In genomic region chr6:127404133-127404532, GRCh38 we compare ENCODE assay signal across 11 cellular contexts. TPM values are rescaled to one million over a fixed set of nuclear protein-coding genes. Genes with fewer than 3 reads are reported as not detected.
A peak's percentile ranks its signal among the peaks of the same experiment; 100 is the strongest.
DNase-seq lines count a peak whose midpoint lies in the region; ATAC-seq and TF ChIP-seq lines count a peak whose summit lies in the region.
"Had no signal": no experiment of that assay in that cellular context is flagged by ENCODE, and none has a peak within 500 bp of the region (broad histone marks: within the 10 kb centered on the region; RNA-seq: fewer than 3 reads in every experiment).

No MANE protein-coding gene starts in this region.

- H3K4me1 Mint-ChIP-seq in activated CD4-positive, alpha-beta T cell treated with anti-CD3 and anti-CD28 coated beads for 36 hours, result peaks cover 19% of the 10 kb centered on the region
- peaks cover 5% of the 10 kb centered on the region for H3K4me1 Mint-ChIP-seq in nephron progenitor cell
- H3K4me1 Mint-ChIP-seq in endothelial cell (ENCODE audit: unreplicated experiment), result peaks cover 21% of the 10 kb centered on the region

- peak; percentile 52 for ATAC-seq in activated CD4-positive, alpha-beta T cell treated with anti-CD3 and anti-CD28 coated beads for 36 hours
- peak; percentile 83 for ATAC-seq in GM21723 (IDR thresholded peaks at IDR 0.05; ENCODE audit: unreplicated experiment)
- ATAC-seq in HG03354 (IDR thresholded peaks at IDR 0.05; ENCODE audit: poor library complexity, severe bottlenecking, unreplicated experiment), result peak; percentile 85

- CTCF ChIA-PET in activated CD4-positive, alpha-beta T cell treated with anti-CD3 and anti-CD28 coated beads for 36 hours (lab: Charles Lee), result interaction anchor here (1.5 kb wide), 1 partner anchor 11 kb away, joined by 4 read pairs; no protein-coding TSS in a partner anchor

- DNase-seq in activated CD4-positive, alpha-beta T cell treated with anti-CD3 and anti-CD28 coated beads for 36 hours, result no peak
- no peak for DNase-seq in activated CD4-positive, alpha-beta T cell treated with anti-CD3 and anti-CD28 coated beads for 4 hours
- DNase-seq in nephron progenitor cell (no peak), NCI-H1092 treated with DMSO at 0.1 percent for 48 hours (lab: John Stamatoyannopoulos, UW) (no peak), NCI-H2227 (lab: John Stamatoyannopoulos, UW; ENCODE audit: unreplicated experiment) (no peak), endothelial cell (ENCODE audit: low spot score) (no peak)
- DNase-seq: amniotic stem cell, KG1, NCI-H524 had no signal

- no peaks in the 10 kb centered on the region for H3K36me3 Mint-ChIP-seq in activated CD4-positive, alpha-beta T cell treated with anti-CD3 and anti-CD28 coated beads for 36 hours (ENCODE audit: low read depth)
- peaks cover 12% of the 10 kb centered on the region for H3K36me3 Mint-ChIP-seq in nephron progenitor cell (ENCODE audit: low read depth)
- H3K36me3 Mint-ChIP-seq in endothelial cell (ENCODE audit: low read depth, unreplicated experiment), result peaks cover 6% of the 10 kb centered on the region

- intact Hi-C loops in activated CD4-positive, alpha-beta T cell treated with anti-CD3 and anti-CD28 coated beads for 36 hours (cut with DNase I, micrococcal nuclease), result no loop called here

- H3K27ac Mint-ChIP-seq in activated CD4-positive, alpha-beta T cell treated with anti-CD3 and anti-CD28 coated beads for 36 hours, result peak overlapping the region; percentile 81
- H3K27ac Mint-ChIP-seq in nephron progenitor cell, result peak overlapping the region; percentile 8
- no peak overlapping the region for H3K27ac Mint-ChIP-seq in endothelial cell (ENCODE audit: unreplicated experiment)

- no peak for TF ChIP-seq CTCF in nephron progenitor cell (IDR thresholded peaks at IDR 0.05)
- no peak for TF ChIP-seq CTCF in endothelial cell (IDR thresholded peaks at IDR 0.05; ENCODE audit: unreplicated experiment)

- H3K9me3 Mint-ChIP-seq in activated CD4-positive, alpha-beta T cell treated with anti-CD3 and anti-CD28 coated beads for 36 hours (ENCODE audit: low read depth), result peaks cover 8% of the 10 kb centered on the region
- peaks cover 18% of the 10 kb centered on the region for H3K9me3 Mint-ChIP-seq in nephron progenitor cell
- no peaks in the 10 kb centered on the region for H3K9me3 Mint-ChIP-seq in endothelial cell (ENCODE audit: unreplicated experiment)

- POLR2A ChIA-PET in activated CD4-positive, alpha-beta T cell treated with anti-CD3 and anti-CD28 coated beads for 36 hours (lab: Charles Lee), result no interaction called here

- H3K27me3 Mint-ChIP-seq in activated CD4-positive, alpha-beta T cell treated with anti-CD3 and anti-CD28 coated beads for 36 hours, result no peaks in the 10 kb centered on the region
- H3K27me3 Mint-ChIP-seq in nephron progenitor cell (ENCODE audit: low read depth, poor library complexity), result no peaks in the 10 kb centered on the region
- no peaks in the 10 kb centered on the region for H3K27me3 Mint-ChIP-seq in endothelial cell (ENCODE audit: unreplicated experiment)

- no peak overlapping the region for H3K4me3 Mint-ChIP-seq in activated CD4-positive, alpha-beta T cell treated with anti-CD3 and anti-CD28 coated beads for 36 hours
- no peak overlapping the region for H3K4me3 Mint-ChIP-seq in nephron progenitor cell
- H3K4me3 Mint-ChIP-seq in endothelial cell (ENCODE audit: unreplicated experiment), result no peak overlapping the region

RNA-seq across cellular contexts. Expression of gene KIAA0408, which starts 55.1 kb away (rescaled TPM):
- total RNA-seq in activated CD4-positive, alpha-beta T cell treated with anti-CD3 and anti-CD28 coated beads for 36 hours, result 1 to 10 TPM; 2.6 to 2.7 TPM
- total RNA-seq in endothelial cell (ENCODE audit: unreplicated experiment), result 6.4 TPM
